10 cellular contexts compared by ENCODE assay signal in the genomic region with DNA sequence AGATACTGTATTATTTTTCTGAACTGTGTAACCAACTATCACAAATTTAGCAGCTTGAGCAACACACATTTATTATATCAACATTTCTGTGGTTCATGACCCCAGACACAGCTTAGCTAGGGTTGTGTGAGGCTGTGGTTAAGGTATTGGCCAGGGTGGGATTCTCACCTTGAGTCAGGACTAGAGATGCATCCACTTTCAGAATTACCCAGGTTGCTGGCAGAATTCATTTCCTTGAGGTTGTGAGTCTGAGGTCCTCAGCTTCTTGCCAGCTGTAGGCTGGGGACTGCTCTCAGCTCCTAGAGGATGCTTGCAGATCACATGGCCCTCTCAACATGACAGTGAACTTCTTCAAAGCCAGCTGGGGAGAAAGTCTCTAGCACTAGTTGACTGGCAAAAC.
DNase-seq lines count a peak whose midpoint lies in the region; ATAC-seq lines count a peak whose summit lies in the region.
"Had no signal": no experiment of that assay in that cellular context is flagged by ENCODE, and none has a peak within 500 bp of the region (broad histone marks: within the 10 kb centered on the region; RNA-seq: fewer than 3 reads in every experiment).

No MANE protein-coding gene starts in this region.

- DNase-seq in stimulated activated CD4-positive, alpha-beta T cell treated with anti-CD3 and anti-CD28 coated beads, Interleukin-15, amount 100 ng/mL, for 24 hours: peak; percentile 26
- DNase-seq in stimulated activated CD4-positive, alpha-beta T cell treated with anti-CD3 and anti-CD28 coated beads, Interleukin-12 subunit alpha, Interleukin-12 subunit beta, amount 100 ng/mL, for 4 hours: no peak
- DNase-seq in NCI-H526 (lab: John Stamatoyannopoulos, UW) (no peak), germinal center (ENCODE audit: low spot score) (no peak), NCI-H510A (lab: John Stamatoyannopoulos, UW) (no peak)
- DNase-seq: NCI-H1105 treated with DMSO at 0.1 percent for 48 hours, thyroid gland had no signal

- ATAC-seq in HG02588 (IDR thresholded peaks at IDR 0.05; ENCODE audit: unreplicated experiment) (peak; percentile 89), HG03565 (IDR thresholded peaks at IDR 0.05; ENCODE audit: unreplicated experiment) (peak; percentile 69), HG02970 (IDR thresholded peaks at IDR 0.05; ENCODE audit: low FRiP score, unreplicated experiment) (no peak)
